Comparison of ENCODE assay signal across 17 cellular contexts in the genomic region with DNA sequence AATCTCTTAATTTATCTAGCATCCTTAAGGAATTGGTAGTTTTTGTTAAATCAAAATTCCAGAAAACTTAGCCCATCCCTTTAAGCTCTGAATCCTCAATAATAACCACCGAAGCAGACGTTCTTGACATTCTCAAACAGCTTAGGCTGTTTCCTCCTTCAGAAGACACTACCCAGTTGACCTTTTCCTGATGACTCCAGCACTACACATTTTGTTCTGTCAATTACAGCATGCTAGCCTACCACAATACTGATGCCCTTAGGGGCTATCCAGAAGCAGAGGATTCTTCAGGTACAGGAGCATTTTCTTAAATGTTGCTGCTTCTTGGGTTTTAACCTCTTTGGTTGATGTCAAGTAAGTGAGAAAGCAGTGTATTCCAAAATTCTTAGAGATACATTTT. TPM values are rescaled to one million over a fixed set of nuclear protein-coding genes. Genes with fewer than 3 reads are reported as not detected.
DNase-seq lines count a peak whose midpoint lies in the region; ATAC-seq and TF ChIP-seq lines count a peak whose summit lies in the region.
"Had no signal": no experiment of that assay in that cellular context is flagged by ENCODE, and none has a peak within 500 bp of the region (broad histone marks: within the 10 kb centered on the region; RNA-seq: fewer than 3 reads in every experiment).

No MANE protein-coding gene starts in this region.

- H3K4me1 Mint-ChIP-seq in MCF 10A (ENCODE audit: insufficient read depth, unreplicated experiment) (peaks cover 8% of the 10 kb centered on the region), nephron progenitor cell (peaks cover 14% of the 10 kb centered on the region), CD14-positive monocyte (no peaks in the 10 kb centered on the region)
- peaks cover 2% of the 10 kb centered on the region for H3K4me1 Mint-ChIP-seq in activated naive CD8-positive, alpha-beta T cell treated with anti-CD3 and anti-CD28 coated beads for 36 hours

- H3K4me3 ChIP-seq in breast epithelium (no peak overlapping the region), epithelial cell of esophagus (ENCODE audit: low read length) (no peak overlapping the region), PC-9 (no peak overlapping the region)
- H3K4me3 ChIP-seq: BLaER1 treated with 17β-estradiol and CSF1 and Interleukin-3, amounts not matched to agents 10 nM and 100 nM; GM23338 had no signal

- peak overlapping the region; percentile 91 for H3K27ac Mint-ChIP-seq in MCF 10A (ENCODE audit: low read depth, unreplicated experiment)
- peak overlapping the region; percentile 45 for H3K27ac Mint-ChIP-seq in nephron progenitor cell
- no peak overlapping the region for H3K27ac Mint-ChIP-seq in CD14-positive monocyte
- no peak overlapping the region for H3K27ac Mint-ChIP-seq in activated naive CD8-positive, alpha-beta T cell treated with anti-CD3 and anti-CD28 coated beads for 36 hours
- H3K27ac Mint-ChIP-seq: CD4-positive, alpha-beta T cell; GM23338 had no signal

- POLR2A ChIA-PET in MCF 10A (lab: Yijun Ruan, JAX) (interaction anchor here (0.7 to 2.0 kb wide), 3 partner anchors 11 to 55 kb away, joined by 3 to 4 read pairs (median 3); no protein-coding TSS in a partner anchor), PC-9 (lab: Charles Lee; ENCODE audit: unreplicated experiment) (interaction anchor here (0.5 kb wide), 1 partner anchor 12 kb away, joined by 4 read pairs; no protein-coding TSS in a partner anchor)

- no peaks in the 10 kb centered on the region for H3K27me3 ChIP-seq in breast epithelium
- H3K27me3 ChIP-seq in PC-9 (ENCODE audit: insufficient read depth, low read depth): no peaks in the 10 kb centered on the region
- H3K27me3 ChIP-seq: BLaER1 treated with 17β-estradiol and CSF1 and Interleukin-3, amounts not matched to agents 10 nM and 100 nM had no signal

- H3K27ac ChIP-seq in breast epithelium (no peak overlapping the region), PC-9 (no peak overlapping the region)
- H3K27ac ChIP-seq: 22Rv1 had no signal

- CTCF ChIA-PET in MCF 10A (lab: Yijun Ruan, JAX) (interaction anchor here (1.5 kb wide), 1 partner anchor 22 kb away, joined by 4 read pairs; no protein-coding TSS in a partner anchor), PC-9 (lab: Charles Lee) (no interaction called here)

- H3K4me3 Mint-ChIP-seq in MCF 10A (ENCODE audit: unreplicated experiment): no peak overlapping the region
- H3K4me3 Mint-ChIP-seq in nephron progenitor cell: no peak overlapping the region
- no peak overlapping the region for H3K4me3 Mint-ChIP-seq in CD14-positive monocyte
- no peak overlapping the region for H3K4me3 Mint-ChIP-seq in activated naive CD8-positive, alpha-beta T cell treated with anti-CD3 and anti-CD28 coated beads for 36 hours
- H3K4me3 Mint-ChIP-seq: CD4-positive, alpha-beta T cell; GM23338; IgD-negative memory B cell had no signal

- no peaks in the 10 kb centered on the region for H3K79me2 ChIP-seq in PC-9 (ENCODE audit: low read depth)

- H3K36me3 Mint-ChIP-seq in MCF 10A (ENCODE audit: insufficient read depth, unreplicated experiment) (peaks cover 61% of the 10 kb centered on the region), nephron progenitor cell (ENCODE audit: low read depth) (peaks cover 98% of the 10 kb centered on the region), CD14-positive monocyte (no peaks in the 10 kb centered on the region)
- no peaks in the 10 kb centered on the region for H3K36me3 Mint-ChIP-seq in activated naive CD8-positive, alpha-beta T cell treated with anti-CD3 and anti-CD28 coated beads for 36 hours

- TF ChIP-seq CTCF in MCF 10A (IDR thresholded peaks at IDR 0.05; ENCODE audit: unreplicated experiment) (no peak), breast epithelium (IDR thresholded peaks at IDR 0.05) (no peak), epithelial cell of esophagus (IDR thresholded peaks at IDR 0.05; ENCODE audit: insufficient read depth, low read depth, low read length, missing control alignments) (no peak), nephron progenitor cell (IDR thresholded peaks at IDR 0.05) (no peak), PC-9 (conservative IDR thresholded peaks at IDR 0.05) (no peak), CD14-positive monocyte (IDR thresholded peaks at IDR 0.05) (no peak)

- H3K9me3 ChIP-seq in breast epithelium: peaks cover 0 to 9% of the 10 kb centered on the region in 2 donors
- H3K9me3 ChIP-seq in PC-9 (ENCODE audit: insufficient read depth, low read depth): peaks cover 14% of the 10 kb centered on the region; the same call in 1 of the 2 replicates

- no peak overlapping the region for H3K4me2 ChIP-seq in PC-9
- H3K4me2 ChIP-seq: BLaER1 treated with 17β-estradiol and CSF1 and Interleukin-3, amounts not matched to agents 10 nM and 100 nM; GM23338 had no signal

- no peaks in the 10 kb centered on the region for H3K9me2 ChIP-seq in PC-9 (ENCODE audit: insufficient read depth)

- ATAC-seq in HG03139 (IDR thresholded peaks at IDR 0.05; ENCODE audit: unreplicated experiment): no peak
- ATAC-seq: GM23338 had no signal

- H2AFZ ChIP-seq in PC-9: no peak overlapping the region
- H2AFZ ChIP-seq: GM23338 had no signal

- intact Hi-C loops in MCF 10A (cut with micrococcal nuclease) (no loop called here), breast epithelium (cut with DNase I; ENCODE audit: low total_unique reads) (no loop called here), PC-9 (cut with micrococcal nuclease; ENCODE audit: unreplicated experiment) (no loop called here), CD14-positive monocyte (cut with micrococcal nuclease) (no loop called here)

- H3F3A ChIP-seq in PC-9 (ENCODE audit: insufficient read depth, low read depth): no peaks in the 10 kb centered on the region

- no peaks in the 10 kb centered on the region for H3K4me1 ChIP-seq in breast epithelium
- H3K4me1 ChIP-seq in PC-9 (replicated peaks; ENCODE audit: insufficient read depth): no peaks in the 10 kb centered on the region

- DNase-seq in MCF 10A (ENCODE audit: unreplicated experiment) (no peak), breast epithelium (ENCODE audit: low spot score in 2 of 2) (no peak), epithelial cell of esophagus (ENCODE audit: low read depth) (peak; percentile 68), nephron progenitor cell (no peak), PC-9 (no peak), CD14-positive monocyte (ENCODE audit: low spot score) (no peak)
- no peak for DNase-seq in activated naive CD8-positive, alpha-beta T cell treated with anti-CD3 and anti-CD28 coated beads for 36 hours
- DNase-seq: AML-193; Calu3; CD4-positive, alpha-beta T cell; DMS 273 treated with DMSO at 0.1 percent for 48 hours; H7 had no signal

- no peak for TF ChIP-seq POLR2A in breast epithelium (IDR thresholded peaks at IDR 0.05)

- H3K9me3 Mint-ChIP-seq in MCF 10A (ENCODE audit: unreplicated experiment) (no peaks in the 10 kb centered on the region), nephron progenitor cell (peaks cover 35% of the 10 kb centered on the region), CD14-positive monocyte (peaks cover 0 to 5% (median 0%) of the 10 kb centered on the region in 7 donors)
- H3K9me3 Mint-ChIP-seq in activated naive CD8-positive, alpha-beta T cell treated with anti-CD3 and anti-CD28 coated beads for 36 hours: peaks cover 3% of the 10 kb centered on the region
- H3K9me3 Mint-ChIP-seq: GM23338 had no signal

- H4K20me1 ChIP-seq in PC-9 (ENCODE audit: insufficient read depth): no peaks in the 10 kb centered on the region; the same call in none of the 2 replicates

- BruUV-seq in MCF 10A (replicated peaks; lab: Mats Ljungman, UMichigan): no TSS peak
- BruUV-seq in PC-9 (replicated peaks; lab: Mats Ljungman, UMichigan): no TSS peak

- H3K27me3 Mint-ChIP-seq in MCF 10A (ENCODE audit: insufficient read depth, unreplicated experiment) (no peaks in the 10 kb centered on the region), nephron progenitor cell (ENCODE audit: low read depth, poor library complexity) (no peaks in the 10 kb centered on the region), CD14-positive monocyte (ENCODE audit: low read depth in 3 of 3) (peaks cover 0 to 2% (median 2%) of the 10 kb centered on the region in 3 donors)
- H3K27me3 Mint-ChIP-seq in activated naive CD8-positive, alpha-beta T cell treated with anti-CD3 and anti-CD28 coated beads for 36 hours: peaks cover 8% of the 10 kb centered on the region

- no peaks in the 10 kb centered on the region for H3K36me3 ChIP-seq in breast epithelium
- peaks cover 55% of the 10 kb centered on the region for H3K36me3 ChIP-seq in PC-9 (ENCODE audit: low read depth)

RNA-seq across cellular contexts. Expression of a gene that starts 33.4 kb away (rescaled TPM):
- 93.0 and 101 TPM in 2 replicates for total RNA-seq in MCF 10A (2022)
- 10 to 100 TPM in 2 of 3 donors, 1 to 10 TPM in 1; 9.1 to 19.0 (median 16.1) TPM for total RNA-seq in breast epithelium
- 39.3 and 65.7 TPM in 2 replicates for total RNA-seq in PC-9 (2021)
- 1 to 10 TPM in 1 of 2 donors, under 1 TPM in 1; 0.07 to 1.2 TPM for polyA plus RNA-seq in CD14-positive monocyte
- 1 to 10 TPM; 1.0 to 1.2 TPM for total RNA-seq in activated naive CD8-positive, alpha-beta T cell treated with anti-CD3 and anti-CD28 coated beads for 36 hours
- total RNA-seq: CD4-positive, alpha-beta T cell had no signal

Comparison
In these comparisons a context has a peak if more than half of its experiments do, and no peak if none do; other contexts are left out.
1. H3K27ac Mint-ChIP-seq: peak in MCF 10A (single experiment) and nephron progenitor cell (single experiment); none in CD14-positive monocyte (0 of 7) and activated naive CD8-positive, alpha-beta T cell treated with anti-CD3 and anti-CD28 coated beads for 36 hours (single experiment).
2. RNA of a gene that starts 33.4 kb away (total RNA-seq): 93.0 to 101 TPM in MCF 10A, 39.3 to 65.7 TPM in PC-9 and 9.1 to 19.0 TPM in breast epithelium; 1.0 to 1.2 TPM in activated naive CD8-positive, alpha-beta T cell treated with anti-CD3 and anti-CD28 coated beads for 36 hours; every median in the first group is over 4 times any median in the second.